In genomic region chr19:30078381-30078910, GRCh38 we compare ENCODE assay signal across 31 cellular contexts.
"Had no signal": no experiment of that assay in that cellular context is flagged by ENCODE, and none has a peak within 500 bp of the region (broad histone marks: within the 10 kb centered on the region; RNA-seq: fewer than 3 reads in every experiment).

No MANE protein-coding gene starts in this region.

- H3K4me3 Mint-ChIP-seq: activated CD4-positive, alpha-beta T cell treated with anti-CD3 and anti-CD28 coated beads, Interleukin-2, amount 10 ng/mL, durations not matched to agents 24 days and 14 days; activated CD8-positive, alpha-beta T cell treated with anti-CD3 and anti-CD28 coated beads for 36 hours; activated naive CD8-positive, alpha-beta T cell treated with anti-CD3 and anti-CD28 coated beads for 36 hours; activated T-cell treated with anti-CD3 and anti-CD28 coated beads, Interleukin-2, amount 50 U/mL, for 72 hours; activated T-helper 17 cell treated with anti-CD3 and anti-CD28 coated beads, Interleukin-2, amount 50 U/mL, for 72 hours; T-helper 2 cell treated with Interferon-gamma antibody and Interleukin-4, amounts not matched to agents 5 μg/mL and 100 μg/mL, for 36 hours had no signal

- H3K4me3 ChIP-seq: K562, PC-9 had no signal

- DNase-seq: activated CD4-positive, alpha-beta T cell treated with anti-CD3 and anti-CD28 coated beads, Interleukin-2, amount 10 ng/mL, durations not matched to agents 24 days and 14 days; activated CD4-positive, alpha-beta T cell treated with anti-CD3 and anti-CD28 coated beads, Interleukin-2, amount 50 U/mL, for 4 hours; activated CD8-positive, alpha-beta T cell treated with anti-CD3 and anti-CD28 coated beads for 36 hours; activated effector memory CD4-positive, alpha-beta T cell treated with anti-CD3 and anti-CD28 coated beads, Interleukin-2, amount 50 U/mL, for 16 hours; activated naive CD4-positive, alpha-beta T cell; activated naive CD4-positive, alpha-beta T cell treated with anti-CD3 and anti-CD28 coated beads, Interleukin-2, amount 50 U/mL, for 16 hours; activated naive CD8-positive, alpha-beta T cell treated with anti-CD3 and anti-CD28 coated beads for 36 hours; activated T-cell treated with anti-CD3 and anti-CD28 coated beads, Interleukin-2, amount 50 U/mL, for 72 hours; amniotic stem cell; aorta; brain microvascular endothelial cell; IMR-90; Karpas-422; NCI-H1105 treated with DMSO at 0.1 percent for 48 hours; NCI-H1436; NCI-H1694; NCI-H2029; NCI-H2107; NCI-H2171; NCI-H510A; NCI-H526; NCI-H748 treated with DMSO at 0.1 percent for 48 hours; NK-92 treated with Interleukin-12 subunit alpha and Interleukin-12 subunit beta, amount 100 ng/mL, for 24 hours; PC-9; Right ventricle myocardium superior had no signal

- H3K4me1 Mint-ChIP-seq: activated CD4-positive, alpha-beta T cell treated with anti-CD3 and anti-CD28 coated beads, Interleukin-2, amount 10 ng/mL, durations not matched to agents 24 days and 14 days; activated naive CD8-positive, alpha-beta T cell treated with anti-CD3 and anti-CD28 coated beads for 36 hours; activated T-helper 17 cell treated with anti-CD3 and anti-CD28 coated beads, Interleukin-2, amount 50 U/mL, for 72 hours had no signal

- H2AFZ ChIP-seq: PC-9 had no signal

- FAIRE-seq: K562, RCC 7860, TTC549 had no signal

- H3K27ac ChIP-seq: brain microvascular endothelial cell, PC-9, RWPE1 had no signal

- H3K9me3 Mint-ChIP-seq: activated CD4-positive, alpha-beta T cell treated with anti-CD3 and anti-CD28 coated beads, Interleukin-2, amount 10 ng/mL, durations not matched to agents 24 days and 14 days; activated CD8-positive, alpha-beta T cell treated with anti-CD3 and anti-CD28 coated beads for 36 hours; activated naive CD8-positive, alpha-beta T cell treated with anti-CD3 and anti-CD28 coated beads for 36 hours; activated T-cell treated with anti-CD3 and anti-CD28 coated beads, Interleukin-2, amount 50 U/mL, for 72 hours; activated T-helper 17 cell treated with anti-CD3 and anti-CD28 coated beads, Interleukin-2, amount 50 U/mL, for 72 hours; T-helper 2 cell treated with Interferon-gamma antibody and Interleukin-4, amounts not matched to agents 5 μg/mL and 100 μg/mL, for 36 hours had no signal

- H3K4me2 ChIP-seq: PC-9 had no signal

- H3K36me3 ChIP-seq: brain microvascular endothelial cell had no signal

- H3K27ac Mint-ChIP-seq: activated CD4-positive, alpha-beta T cell treated with anti-CD3 and anti-CD28 coated beads, Interleukin-2, amount 10 ng/mL, durations not matched to agents 24 days and 14 days; activated CD8-positive, alpha-beta T cell treated with anti-CD3 and anti-CD28 coated beads for 36 hours; activated naive CD8-positive, alpha-beta T cell treated with anti-CD3 and anti-CD28 coated beads for 36 hours; activated T-cell treated with anti-CD3 and anti-CD28 coated beads, Interleukin-2, amount 50 U/mL, for 72 hours; activated T-helper 17 cell treated with anti-CD3 and anti-CD28 coated beads, Interleukin-2, amount 50 U/mL, for 72 hours; T-helper 2 cell treated with Interferon-gamma antibody and Interleukin-4, amounts not matched to agents 5 μg/mL and 100 μg/mL, for 36 hours had no signal

- H3K27me3 ChIP-seq: brain microvascular endothelial cell had no signal

- H3K36me3 Mint-ChIP-seq: activated naive CD8-positive, alpha-beta T cell treated with anti-CD3 and anti-CD28 coated beads for 36 hours had no signal
